In the genomic region with DNA sequence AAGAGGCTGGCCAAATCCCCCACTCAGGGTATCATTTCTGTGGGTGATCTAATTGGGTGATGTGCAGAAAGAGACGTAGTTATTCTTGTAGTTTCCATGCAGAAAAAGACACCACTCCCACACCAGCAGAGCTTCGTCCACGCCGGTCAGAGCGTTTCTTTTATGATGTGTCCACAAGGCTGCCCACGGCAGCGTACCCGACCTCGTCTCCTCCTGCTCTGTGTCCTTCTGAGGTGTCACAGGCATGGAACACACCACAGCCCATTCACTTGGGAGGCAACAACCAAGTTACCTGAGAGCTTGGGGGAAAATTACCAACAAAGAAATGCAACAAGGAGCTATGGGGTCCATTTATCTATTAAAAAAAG, we compare ENCODE assay signal across 1 cellular context.
TF ChIP-seq lines count a peak whose summit lies in the region.

No MANE protein-coding gene starts in this region.

TF ChIP-seq in SK-N-SH, 30 proteins besides CTCF, POLR2A, EP300 and RAD21 (continued from another document):
- TF ChIP-seq, protein P1, sequence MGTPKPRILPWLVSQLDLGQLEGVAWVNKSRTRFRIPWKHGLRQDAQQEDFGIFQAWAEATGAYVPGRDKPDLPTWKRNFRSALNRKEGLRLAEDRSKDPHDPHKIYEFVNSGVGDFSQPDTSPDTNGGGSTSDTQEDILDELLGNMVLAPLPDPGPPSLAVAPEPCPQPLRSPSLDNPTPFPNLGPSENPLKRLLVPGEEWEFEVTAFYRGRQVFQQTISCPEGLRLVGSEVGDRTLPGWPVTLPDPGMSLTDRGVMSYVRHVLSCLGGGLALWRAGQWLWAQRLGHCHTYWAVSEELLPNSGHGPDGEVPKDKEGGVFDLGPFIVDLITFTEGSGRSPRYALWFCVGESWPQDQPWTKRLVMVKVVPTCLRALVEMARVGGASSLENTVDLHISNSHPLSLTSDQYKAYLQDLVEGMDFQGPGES (IDR thresholded peaks at IDR 0.05; ENCODE audit: low read depth, low read length): no peak
- TF ChIP-seq SIN3A (IDR thresholded peaks at IDR 0.05; ENCODE audit: borderline replicate concordance, low read depth, low read length): no peak
- no peak for TF ChIP-seq NFIC (IDR thresholded peaks at IDR 0.05; ENCODE audit: borderline replicate concordance)
- TF ChIP-seq FOSL2 (IDR thresholded peaks at IDR 0.05; ENCODE audit: borderline replicate concordance, low read depth): no peak
- no peak for TF ChIP-seq CHD2 (IDR thresholded peaks at IDR 0.05; ENCODE audit: low read length, partially characterized antibody)
- TF ChIP-seq MXI1 (IDR thresholded peaks at IDR 0.05; ENCODE audit: low read depth, low read length): no peak
- TF ChIP-seq MEF2A (IDR thresholded peaks at IDR 0.05; ENCODE audit: borderline replicate concordance, low read depth): no peak
- no peak for TF ChIP-seq JUND (IDR thresholded peaks at IDR 0.05)
- no peak for TF ChIP-seq ELF1 (IDR thresholded peaks at IDR 0.05)
- no peak for TF ChIP-seq RCOR1 (IDR thresholded peaks at IDR 0.05; ENCODE audit: low read length)
- no peak for TF ChIP-seq REST (IDR thresholded peaks at IDR 0.05; ENCODE audit: low read depth, low read length)
- TF ChIP-seq, protein P2, sequence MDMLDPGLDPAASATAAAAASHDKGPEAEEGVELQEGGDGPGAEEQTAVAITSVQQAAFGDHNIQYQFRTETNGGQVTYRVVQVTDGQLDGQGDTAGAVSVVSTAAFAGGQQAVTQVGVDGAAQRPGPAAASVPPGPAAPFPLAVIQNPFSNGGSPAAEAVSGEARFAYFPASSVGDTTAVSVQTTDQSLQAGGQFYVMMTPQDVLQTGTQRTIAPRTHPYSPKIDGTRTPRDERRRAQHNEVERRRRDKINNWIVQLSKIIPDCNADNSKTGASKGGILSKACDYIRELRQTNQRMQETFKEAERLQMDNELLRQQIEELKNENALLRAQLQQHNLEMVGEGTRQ (IDR thresholded peaks at IDR 0.05; ENCODE audit: borderline replicate concordance, low read depth, low read length): no peak
- TF ChIP-seq TAF1 (IDR thresholded peaks at IDR 0.05; ENCODE audit: borderline replicate concordance, low read depth, low read length): no peak
- no peak for TF ChIP-seq SMC3 (IDR thresholded peaks at IDR 0.05; ENCODE audit: low read depth, low read length)
- TF ChIP-seq NRF1 (IDR thresholded peaks at IDR 0.05; ENCODE audit: low read depth, low read length): no peak
